In genomic region chr10:45353176-45353575, GRCh38 we compare ENCODE assay signal across 10 cellular contexts. TPM values are rescaled to one million over a fixed set of nuclear protein-coding genes. Genes with fewer than 3 reads are reported as not detected.
DNase-seq lines count a peak whose midpoint lies in the region; ATAC-seq, FAIRE-seq and TF ChIP-seq lines count a peak whose summit lies in the region.
"Had no signal": no experiment of that assay in that cellular context is flagged by ENCODE, and none has a peak within 500 bp of the region (broad histone marks: within the 10 kb centered on the region; RNA-seq: fewer than 3 reads in every experiment).

No MANE protein-coding gene starts in this region.

- intact Hi-C loops in colonic mucosa (cut with DNase I): no loop called here

- FAIRE-seq in H54 (lab: Jason Lieb, UNC): no peak
- FAIRE-seq: G401.6 had no signal

- no peaks in the 10 kb centered on the region for H3K36me3 ChIP-seq in colonic mucosa

- H3K27me3 ChIP-seq in foreskin keratinocyte (no peaks in the 10 kb centered on the region), colonic mucosa (no peaks in the 10 kb centered on the region)

- H3K27ac ChIP-seq in foreskin keratinocyte (no peak overlapping the region), colonic mucosa (no peak overlapping the region)

- peak; percentile 43 for ATAC-seq in GM18519 (IDR thresholded peaks at IDR 0.05; ENCODE audit: low FRiP score, unreplicated experiment)
- peak; percentile 49 for ATAC-seq in GM21515 (IDR thresholded peaks at IDR 0.05; ENCODE audit: unreplicated experiment)
- ATAC-seq in HG03439 (IDR thresholded peaks at IDR 0.05; ENCODE audit: unreplicated experiment): peak; percentile 72
- ATAC-seq in foreskin keratinocyte: peak; percentile 29

- TF ChIP-seq POLR2A in H54 (IDR thresholded peaks at IDR 0.05; ENCODE audit: low read depth, low read length): no peak

- no peak overlapping the region for H3K9ac ChIP-seq in colonic mucosa (ENCODE audit: low read depth in 2 of 2, low read length in 2 of 2)

- no peak overlapping the region for H3K4me3 ChIP-seq in colonic mucosa

- no peaks in the 10 kb centered on the region for H3K9me3 ChIP-seq in colonic mucosa

- TF ChIP-seq CTCF in foreskin keratinocyte (conservative IDR thresholded peaks at IDR 0.05) (no peak), colonic mucosa (IDR thresholded peaks at IDR 0.05) (no peak)

- H3K4me1 ChIP-seq in foreskin keratinocyte: no peaks in the 10 kb centered on the region
- no peaks in the 10 kb centered on the region for H3K4me1 ChIP-seq in colonic mucosa

- DNase-seq in foreskin keratinocyte (peak; percentile 26 to 44), NCI-H187 treated with DMSO at 0.1 percent for 48 hours (lab: John Stamatoyannopoulos, UW) (no peak), H54 (ENCODE audit: insufficient read length, low spot score) (no peak), colonic mucosa (no peak), NCI-H2081 treated with DMSO at 0.1 percent for 48 hours (lab: John Stamatoyannopoulos, UW) (no peak)
- DNase-seq: head of caudate nucleus had no signal

RNA-seq across cellular contexts. Expression of gene ALOX5, which starts 20.8 kb away (rescaled TPM):
- not detected in 2 replicates for total RNA-seq in foreskin keratinocyte
- not detected in 2 replicates for polyA plus RNA-seq in foreskin keratinocyte
- 1 to 10 TPM; 6.2 to 6.4 TPM for total RNA-seq in colonic mucosa

RNA-seq across cellular contexts. Expression of gene OR13A1, which starts 37.8 kb away (rescaled TPM):
- not detected in 2 replicates for total RNA-seq in foreskin keratinocyte
- not detected in 2 replicates for polyA plus RNA-seq in foreskin keratinocyte
- not detected for total RNA-seq in colonic mucosa

Comparison
In these comparisons a context has a peak if more than half of its experiments do, and no peak if none do; other contexts are left out.
1. DNase-seq: peak in foreskin keratinocyte (2 of 2); none in NCI-H187 treated with DMSO at 0.1 percent for 48 hours (single experiment), H54 (single experiment), colonic mucosa (single experiment) and NCI-H2081 treated with DMSO at 0.1 percent for 48 hours (single experiment).
2. Peak in every context shown above with its lines, with median percentiles within 50 percentile points of each other: ATAC-seq.